Comparison of ENCODE assay signal across 8 cellular contexts in genomic region chr17:82296511-82297279, GRCh38. TPM values are rescaled to one million over a fixed set of nuclear protein-coding genes. Genes with fewer than 3 reads are reported as not detected.
DNase-seq lines count a peak whose midpoint lies in the region; TF ChIP-seq lines count a peak whose summit lies in the region.

No MANE protein-coding gene starts in this region.

- POLR2A ChIA-PET in GM10248 (lab: Yijun Ruan, JAX) = interaction anchor here (0.7 to 1.0 kb wide), 3 partner anchors 36 to 367 kb away, joined by 4 to 6 read pairs (median 5); no protein-coding TSS in a partner anchor

- no peaks in the 10 kb centered on the region for H3K9me3 ChIP-seq in ovary

- peaks cover 63% of the 10 kb centered on the region for H3K4me1 Mint-ChIP-seq in Calu3 (ENCODE audit: low read depth, unreplicated experiment)

- H3K4me1 ChIP-seq in ovary (ENCODE audit: insufficient read depth) = peaks cover 15% of the 10 kb centered on the region

- no peak for DNase-seq in Calu3
- DNase-seq in NCI-H510A (lab: John Stamatoyannopoulos, UW) = peak; percentile 23
- no peak for DNase-seq in ovary
- DNase-seq in NOMO-1 (lab: John Stamatoyannopoulos, UW; ENCODE audit: unreplicated experiment in 2 of 2) = no peak
- DNase-seq in foreskin melanocyte = no peak
- DNase-seq in GM10248 (ENCODE audit: extremely low spot score) = no peak
- DNase-seq in NCI-H526 treated with DMSO at 0.1 percent for 48 hours (lab: John Stamatoyannopoulos, UW) = no peak

- H3K27me3 ChIP-seq in ovary = no peaks in the 10 kb centered on the region

- no peaks in the 10 kb centered on the region for H3K9me3 Mint-ChIP-seq in Calu3 (ENCODE audit: low read depth, unreplicated experiment)

- peak overlapping the region; percentile 74 for H3K4me3 Mint-ChIP-seq in Calu3 (ENCODE audit: low read depth, unreplicated experiment)

- no TSS peak for BruUV-seq in Calu3 (replicated peaks; lab: Mats Ljungman, UMichigan)

- intact Hi-C loops in Calu3 (cut with micrococcal nuclease; ENCODE audit: unreplicated experiment) (loop anchor here (5.0 to 10.0 kb wide), 2 partner anchors 41 to 52 kb away; no protein-coding TSS in a partner anchor), ovary (cut with DNase I) (loop anchor here in 1 of 4 donors (10.0 kb wide), 1 partner anchor 62 kb away; no protein-coding TSS in a partner anchor)

- no peaks in the 10 kb centered on the region for H3K27me3 Mint-ChIP-seq in Calu3 (ENCODE audit: unreplicated experiment)

- H3K4me3 ChIP-seq in ovary = peak overlapping the region; percentile 37

- H3K27ac ChIP-seq in cingulate gyrus (ENCODE audit: low read depth, low read length) (peak overlapping the region; percentile 88), ovary (no peak overlapping the region)

- TF ChIP-seq CTCF in Calu3 (IDR thresholded peaks at IDR 0.05; ENCODE audit: unreplicated experiment) (no peak), ovary (IDR thresholded peaks at IDR 0.05) (no peak), GM10248 (IDR thresholded peaks at IDR 0.05; ENCODE audit: control extremely low read depth, extremely low read depth, low read depth, missing control alignments) (no peak)

- CTCF ChIA-PET in Calu3 (lab: Charles Lee) (interaction anchor here (0.7 to 1.9 kb wide), 3 partner anchors 15 to 91 kb away, joined by 3 to 7 read pairs (median 5); no protein-coding TSS in a partner anchor), GM10248 (lab: Yijun Ruan, JAX) (interaction anchor here (0.8 to 6.8 kb wide), 4 partner anchors 14 to 258 kb away, joined by 3 to 59 read pairs (median 6); no protein-coding TSS in a partner anchor)

- WGBS in ovary, 3 donors = 29 to 40% (median 37%) methylated on average over 7 of the region's 7 CpGs

- H3K36me3 Mint-ChIP-seq in Calu3 (ENCODE audit: insufficient read depth, unreplicated experiment) = peaks cover 52% of the 10 kb centered on the region

- H3K27ac Mint-ChIP-seq in Calu3 (ENCODE audit: unreplicated experiment) = peak overlapping the region; percentile 85

- no peak for TF ChIP-seq EP300 in ovary (IDR thresholded peaks at IDR 0.05)

- TF ChIP-seq POLR2A in ovary (IDR thresholded peaks at IDR 0.05) = no peak

- H3K36me3 ChIP-seq in ovary = no peaks in the 10 kb centered on the region

RNA-seq across cellular contexts. Expression of gene CD7, which starts 20.7 kb away (rescaled TPM):
- 0.34 TPM in 1 of 2 replicates, not detected in the other for total RNA-seq in Calu3 (2022)
- 1 to 10 TPM in 4 of 7 donors, under 1 TPM in 1, not detected in 2; 0.58 to 1.3 (median 1.1) TPM for total RNA-seq in ovary
- polyA plus RNA-seq in ovary = under 1 TPM in 1 of 2 donors, not detected in 1; 0.48 TPM

RNA-seq across cellular contexts. Expression of gene CSNK1D, which starts 23.2 kb away (rescaled TPM):
- 157 and 160 TPM in 2 replicates for total RNA-seq in Calu3 (2022)
- total RNA-seq in ovary = 100 to 1,000 TPM in 5 of 7 donors, 10 to 100 TPM in 2; 46.0 to 160 (median 121) TPM
- 100 to 1,000 TPM in 1 of 2 donors, 10 to 100 TPM in 1; 81.2 to 134 TPM for polyA plus RNA-seq in ovary

RNA-seq across cellular contexts. Expression of gene SECTM1, which starts 36.9 kb away (rescaled TPM):
- 10.4 and 13.4 TPM in 2 replicates for total RNA-seq in Calu3 (2022)
- 10 to 100 TPM in 1 of 7 donors, 1 to 10 TPM in 6; 3.9 to 20.8 (median 9.1) TPM for total RNA-seq in ovary
- 1 to 10 TPM; 2.1 to 7.9 TPM for polyA plus RNA-seq in ovary
